In genomic region chr3:15151166-15151565, GRCh38 we compare ENCODE assay signal across 18 cellular contexts. TPM values are rescaled to one million over a fixed set of nuclear protein-coding genes. Genes with fewer than 3 reads are reported as not detected.
DNase-seq lines count a peak whose midpoint lies in the region; ATAC-seq, FAIRE-seq and TF ChIP-seq lines count a peak whose summit lies in the region.
"Had no signal": no experiment of that assay in that cellular context is flagged by ENCODE, and none has a peak within 500 bp of the region (broad histone marks: within the 10 kb centered on the region; RNA-seq: fewer than 3 reads in every experiment).

No MANE protein-coding gene starts in this region.

- H3K27me3 ChIP-seq in tibial nerve, result peaks cover 0 to 6% of the 10 kb centered on the region in 2 donors
- H3K27me3 ChIP-seq: BLaER1, Peyer's patch had no signal

- no peak for FAIRE-seq in GM19239 (lab: Jason Lieb, UNC)

- TF ChIP-seq EP300 in tibial nerve (IDR thresholded peaks at IDR 0.05), result no peak

- no peak for TF ChIP-seq CTCF in tibial nerve (IDR thresholded peaks at IDR 0.05)

- H3K4me1 ChIP-seq in tibial nerve, result no peaks in the 10 kb centered on the region
- H3K4me1 ChIP-seq: BLaER1 had no signal

- DNase-seq in OCI-M1 (lab: John Stamatoyannopoulos, UW), result peak; percentile 29
- peak; percentile 8 for DNase-seq in dedifferentiated amniotic fluid mesenchymal stem cell (ENCODE audit: extremely low spot score)
- peak; percentile 52 for DNase-seq in renal cortical epithelial cell (ENCODE audit: low read depth)
- no peak for DNase-seq in tibial nerve (ENCODE audit: low spot score in 2 of 2)
- no peak for DNase-seq in GM19239 (ENCODE audit: insufficient read length, low spot score)
- no peak for DNase-seq in NCI-H82 (lab: John Stamatoyannopoulos, UW)
- DNase-seq in KG1 (lab: John Stamatoyannopoulos, UW), result no peak
- DNase-seq: HCEC 1CT, IMR-90, NCI-H1048, NCI-H1694, NCI-H446, NCI-H748 treated with DMSO at 0.1 percent for 48 hours, Peyer's patch, SHP77, T-helper 17 cell had no signal

- H3K36me3 ChIP-seq in tibial nerve, result no peaks in the 10 kb centered on the region
- H3K36me3 ChIP-seq: BLaER1, Peyer's patch had no signal

- peak; percentile 68 for ATAC-seq in HG03066 (IDR thresholded peaks at IDR 0.05; ENCODE audit: low read depth, unreplicated experiment)
- ATAC-seq: T-helper 17 cell had no signal

- no peaks in the 10 kb centered on the region for H3K9me3 ChIP-seq in tibial nerve
- H3K9me3 ChIP-seq: BLaER1, Peyer's patch had no signal

- H3K4me3 ChIP-seq in tibial nerve, result no peak overlapping the region
- H3K4me3 ChIP-seq: BLaER1, Peyer's patch had no signal

- no peak for TF ChIP-seq POLR2A in tibial nerve (IDR thresholded peaks at IDR 0.05)

- H3K27ac ChIP-seq in tibial nerve, result no peak overlapping the region
- H3K27ac ChIP-seq: BLaER1, Peyer's patch had no signal

RNA-seq across cellular contexts. Expression of gene RBSN, which starts 52.2 kb away (rescaled TPM):
- total RNA-seq in renal cortical epithelial cell (14.1 and 24.7 TPM in 2 replicates), tibial nerve (10 to 100 TPM; 26.6 to 43.9 (median 34.5) TPM)

RNA-seq across cellular contexts. Expression of gene CAPN7, which starts 54.9 kb away (rescaled TPM):
- 16.8 and 46.8 TPM in 2 replicates for total RNA-seq in renal cortical epithelial cell
- total RNA-seq in tibial nerve, result 10 to 100 TPM; 57.9 to 82.0 (median 74.2) TPM

Comparison
In these comparisons a context has a peak if more than half of its experiments do, and no peak if none do; other contexts are left out.
1. DNase-seq: peak in OCI-M1 (single experiment), dedifferentiated amniotic fluid mesenchymal stem cell (single experiment) and renal cortical epithelial cell (single experiment); none in tibial nerve (0 of 2), GM19239 (single experiment), NCI-H82 (single experiment) and KG1 (single experiment).